ENCODE assay signal across 10 cellular contexts in the genomic region with DNA sequence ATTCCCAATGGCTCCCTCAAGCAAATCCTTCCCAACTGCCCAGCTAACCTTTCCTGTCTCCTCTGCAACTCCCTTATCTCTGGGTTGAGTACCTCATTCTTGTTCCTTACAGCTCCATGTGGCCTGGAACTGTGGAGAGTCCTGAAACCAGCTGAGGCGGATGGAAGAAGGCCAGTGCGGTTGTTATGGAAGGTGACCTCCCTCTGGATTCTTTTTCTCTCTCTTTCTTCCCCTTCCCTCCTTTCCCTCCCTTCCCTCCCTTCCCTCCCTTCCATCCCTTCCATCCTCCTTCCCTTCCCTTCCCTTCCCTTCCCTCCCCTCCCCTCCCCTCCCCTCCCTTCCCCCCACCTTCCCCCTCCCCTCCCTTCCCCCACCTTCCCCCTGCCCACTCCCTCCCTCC. TPM values are rescaled to one million over a fixed set of nuclear protein-coding genes. Genes with fewer than 3 reads are reported as not detected.
"Had no signal": no experiment of that assay in that cellular context is flagged by ENCODE, and none has a peak within 500 bp of the region (broad histone marks: within the 10 kb centered on the region; RNA-seq: fewer than 3 reads in every experiment).

No MANE protein-coding gene starts in this region.

- H3K27ac ChIP-seq: GM23248, HL-60, KMS-11 had no signal

- H3K4me3 Mint-ChIP-seq: H9 had no signal

- H3K9ac ChIP-seq: GM23248, KMS-11 had no signal

- DNase-seq: H9, HCEC 1CT, HFFc6, IMR-90, KBM-7 had no signal

- H2AFZ ChIP-seq: GM23248 had no signal

- FAIRE-seq: H1, H54 had no signal

- H3K4me2 ChIP-seq: KMS-11 had no signal

- H3K4me3 ChIP-seq: GM23248 had no signal

- H3K27ac Mint-ChIP-seq: H9, HFFc6 had no signal

- H3K9me3 Mint-ChIP-seq: HFFc6 had no signal

- H3K4me1 Mint-ChIP-seq: H9 had no signal

RNA-seq across cellular contexts. Expression of gene IL31RA, which starts 45.1 kb away (rescaled TPM):
- total RNA-seq: GM23248, H1 had no signal
- polyA plus RNA-seq: H1 had no signal
